In the genomic region with DNA sequence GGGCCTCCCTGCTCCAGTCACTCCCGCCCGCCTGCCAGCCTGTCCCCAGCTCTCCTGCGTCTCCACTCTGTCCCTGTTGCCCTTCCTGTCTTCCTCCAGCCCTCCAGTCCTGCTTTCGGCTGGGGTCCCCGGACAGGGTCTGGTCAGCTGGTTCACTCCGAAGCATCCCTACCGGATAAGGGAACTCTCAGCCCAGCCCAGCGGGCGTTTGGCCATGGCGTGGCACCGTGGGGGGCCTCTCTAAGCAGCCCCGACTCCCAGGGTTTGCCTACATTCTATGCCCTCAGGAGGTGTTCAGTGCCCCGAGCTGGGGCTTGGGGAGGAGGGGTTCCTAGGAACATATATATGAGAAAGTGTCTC, we compare ENCODE assay signal across 1 cellular context.
TF ChIP-seq lines count a peak whose summit lies in the region.

No MANE protein-coding gene starts in this region.

TF ChIP-seq in HCT116, 20 proteins besides CTCF, POLR2A, EP300 and RAD21 (continued from another document):
- no peak for TF ChIP-seq REST (IDR thresholded peaks at IDR 0.05; ENCODE audit: low read depth)
- TF ChIP-seq CBX3 (IDR thresholded peaks at IDR 0.05; ENCODE audit: low read depth) = no peak
- TF ChIP-seq TCF7L2 (IDR thresholded peaks at IDR 0.05; ENCODE audit: borderline replicate concordance, extremely low read depth, insufficient read depth, insufficient read length) = no peak
- no peak for TF ChIP-seq ZNF274 (IDR thresholded peaks at IDR 0.05; ENCODE audit: low read depth, low read length)
- no peak for TF ChIP-seq YY1 (IDR thresholded peaks at IDR 0.05; ENCODE audit: extremely low read depth, insufficient replicate concordance, low read depth, low read length)
- TF ChIP-seq SIN3A (IDR thresholded peaks at IDR 0.05; ENCODE audit: low read depth) = no peak
- no peak for TF ChIP-seq ZFX (IDR thresholded peaks at IDR 0.05)
- TF ChIP-seq POLR2AphosphoS5 (IDR thresholded peaks at IDR 0.05; ENCODE audit: low read depth, low read length) = no peak
- TF ChIP-seq, protein P1, sequence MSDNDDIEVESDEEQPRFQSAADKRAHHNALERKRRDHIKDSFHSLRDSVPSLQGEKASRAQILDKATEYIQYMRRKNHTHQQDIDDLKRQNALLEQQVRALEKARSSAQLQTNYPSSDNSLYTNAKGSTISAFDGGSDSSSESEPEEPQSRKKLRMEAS (IDR thresholded peaks at IDR 0.05) = no peak
- no peak for TF ChIP-seq ZBTB33 (IDR thresholded peaks at IDR 0.05; ENCODE audit: extremely low read depth, insufficient replicate concordance, low read length)
- TF ChIP-seq, protein P2, sequence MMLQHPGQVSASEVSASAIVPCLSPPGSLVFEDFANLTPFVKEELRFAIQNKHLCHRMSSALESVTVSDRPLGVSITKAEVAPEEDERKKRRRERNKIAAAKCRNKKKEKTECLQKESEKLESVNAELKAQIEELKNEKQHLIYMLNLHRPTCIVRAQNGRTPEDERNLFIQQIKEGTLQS (IDR thresholded peaks at IDR 0.05) = no peak
- no peak for TF ChIP-seq FOSL1 (IDR thresholded peaks at IDR 0.05; ENCODE audit: low read depth)
- no peak for TF ChIP-seq CEBPB (IDR thresholded peaks at IDR 0.05; ENCODE audit: low read depth)
- no peak for TF ChIP-seq EZH2phosphoT487 (IDR thresholded peaks at IDR 0.05; ENCODE audit: borderline replicate concordance)
- TF ChIP-seq EZH2 (IDR thresholded peaks at IDR 0.05) = no peak
- no peak for TF ChIP-seq JUND (IDR thresholded peaks at IDR 0.05)
- no peak for TF ChIP-seq SRF (IDR thresholded peaks at IDR 0.05; ENCODE audit: low read depth)
- no peak for TF ChIP-seq EGR1 (IDR thresholded peaks at IDR 0.05; ENCODE audit: low read depth)
